17 cellular contexts compared by ENCODE assay signal in genomic region chr13:31588331-31588730, GRCh38.
"Had no signal": no experiment of that assay in that cellular context is flagged by ENCODE, and none has a peak within 500 bp of the region (broad histone marks: within the 10 kb centered on the region; RNA-seq: fewer than 3 reads in every experiment).

No MANE protein-coding gene starts in this region.

- ATAC-seq: activated CD8-positive, alpha-beta T cell treated with anti-CD3 and anti-CD28 coated beads for 36 hours; activated naive CD8-positive, alpha-beta T cell treated with anti-CD3 and anti-CD28 coated beads, Interleukin-2, amount 50 U/mL, for 24 hours; gastrocnemius medialis; natural killer cell; psoas muscle had no signal

- H3K27me3 Mint-ChIP-seq: activated CD8-positive, alpha-beta T cell treated with anti-CD3 and anti-CD28 coated beads for 36 hours; activated naive CD8-positive, alpha-beta T cell treated with anti-CD3 and anti-CD28 coated beads, Interleukin-2, amount 50 U/mL, for 24 hours had no signal

- H3K27ac Mint-ChIP-seq: activated CD8-positive, alpha-beta T cell treated with anti-CD3 and anti-CD28 coated beads for 36 hours; activated naive CD8-positive, alpha-beta T cell treated with anti-CD3 and anti-CD28 coated beads, Interleukin-2, amount 50 U/mL, for 24 hours; natural killer cell had no signal

- H3K36me3 ChIP-seq: gastrocnemius medialis, sigmoid colon had no signal

- H3K9me3 Mint-ChIP-seq: activated CD8-positive, alpha-beta T cell treated with anti-CD3 and anti-CD28 coated beads for 36 hours had no signal

- H3K4me3 Mint-ChIP-seq: activated CD8-positive, alpha-beta T cell treated with anti-CD3 and anti-CD28 coated beads for 36 hours; activated naive CD8-positive, alpha-beta T cell treated with anti-CD3 and anti-CD28 coated beads, Interleukin-2, amount 50 U/mL, for 24 hours; natural killer cell had no signal

- H3K4me3 ChIP-seq: gastrocnemius medialis, lung, psoas muscle, sigmoid colon had no signal

- H3K4me1 ChIP-seq: gastrocnemius medialis, psoas muscle, sigmoid colon had no signal

- H3K4me1 Mint-ChIP-seq: activated naive CD8-positive, alpha-beta T cell treated with anti-CD3 and anti-CD28 coated beads, Interleukin-2, amount 50 U/mL, for 24 hours; natural killer cell had no signal

- H3K9me3 ChIP-seq: gastrocnemius medialis, psoas muscle, sigmoid colon had no signal

- H3K36me3 Mint-ChIP-seq: natural killer cell had no signal

- DNase-seq: activated CD4-positive, alpha-beta T cell treated with anti-CD3 and anti-CD28 coated beads for 4 hours; activated CD8-positive, alpha-beta memory T cell treated with anti-CD3 and anti-CD28 coated beads, Interleukin-2, amount 50 U/mL, for 48 hours; activated CD8-positive, alpha-beta T cell treated with anti-CD3 and anti-CD28 coated beads for 36 hours; activated naive CD8-positive, alpha-beta T cell treated with anti-CD3 and anti-CD28 coated beads, Interleukin-2, amount 50 U/mL, for 24 hours; effector CD4-positive, alpha-beta T cell; gastrocnemius medialis; hippocampal formation; natural killer cell; occipital lobe; psoas muscle; sigmoid colon; stimulated activated CD4-positive, alpha-beta T cell treated with anti-CD3 and anti-CD28 coated beads, Interleukin-12 subunit alpha, Interleukin-12 subunit beta, amount 100 ng/mL, for 4 hours; stimulated activated naive CD4-positive, alpha-beta T cell; substantia nigra; T-helper 1 cell; trophoblast cell had no signal
